36 cellular contexts compared by ENCODE assay signal in the genomic region with DNA sequence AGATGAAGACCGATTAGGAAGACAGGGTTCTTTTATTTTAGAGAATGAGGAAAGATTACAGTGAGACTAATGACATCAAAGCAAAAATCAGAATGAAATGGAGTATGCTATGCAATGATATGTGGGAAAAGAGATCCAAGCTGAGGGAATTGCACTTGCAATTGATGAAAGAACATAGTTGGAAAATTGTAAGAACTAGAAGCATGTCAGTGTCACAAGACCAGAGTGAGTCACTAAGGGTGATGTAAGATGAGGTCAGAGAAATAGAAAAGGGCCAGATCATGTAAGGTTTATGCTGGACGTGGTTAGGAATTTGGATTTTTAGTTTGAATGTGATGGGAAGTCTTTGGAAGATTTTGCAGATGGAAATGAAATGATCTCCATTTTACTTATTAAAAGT.
DNase-seq lines count a peak whose midpoint lies in the region; FAIRE-seq and TF ChIP-seq lines count a peak whose summit lies in the region.
"Had no signal": no experiment of that assay in that cellular context is flagged by ENCODE, and none has a peak within 500 bp of the region (broad histone marks: within the 10 kb centered on the region; RNA-seq: fewer than 3 reads in every experiment).

No MANE protein-coding gene starts in this region.

- H4K20me1 ChIP-seq in fibroblast of lung (ENCODE audit: control insufficient read depth, extremely low read depth, insufficient read depth, low read length) = no peaks in the 10 kb centered on the region
- H4K20me1 ChIP-seq in smooth muscle cell (ENCODE audit: low read depth) = no peaks in the 10 kb centered on the region

- in situ Hi-C loops in SK-MEL-5 (cut with HindIII; ENCODE audit: low pct_unique_long_range_greater_than_20kb, low sequenced_read_pairs) = no loop called here

- no peak for TF ChIP-seq POLR2A in H54 (IDR thresholded peaks at IDR 0.05; ENCODE audit: low read depth, low read length)

- no peaks in the 10 kb centered on the region for H3K79me2 ChIP-seq in fibroblast of lung (ENCODE audit: control insufficient read depth, insufficient read depth, low read length)
- no peaks in the 10 kb centered on the region for H3K79me2 ChIP-seq in smooth muscle cell (ENCODE audit: low read depth)

- no peaks in the 10 kb centered on the region for H3K27me3 ChIP-seq in fibroblast of lung (ENCODE audit: control insufficient read depth, insufficient read depth, low read length)
- H3K27me3 ChIP-seq in smooth muscle cell (ENCODE audit: low read depth) = no peaks in the 10 kb centered on the region
- H3K27me3 ChIP-seq: esophagus squamous epithelium, neural progenitor cell, right lobe of liver, thyroid gland had no signal

- no peaks in the 10 kb centered on the region for H3K4me1 ChIP-seq in fibroblast of lung (ENCODE audit: control insufficient read depth, extremely low read depth, insufficient read depth, low read length)
- H3K4me1 ChIP-seq in smooth muscle cell (ENCODE audit: low read depth) = no peaks in the 10 kb centered on the region
- H3K4me1 ChIP-seq: esophagus squamous epithelium, neural progenitor cell, right lobe of liver, thyroid gland had no signal

- H3K9ac ChIP-seq in fibroblast of lung (ENCODE audit: insufficient read depth, low read length) (no peak overlapping the region), smooth muscle cell (ENCODE audit: low read depth) (peak overlapping the region; percentile 54)
- H3K9ac ChIP-seq: neural progenitor cell had no signal

- no peaks in the 10 kb centered on the region for H3K36me3 ChIP-seq in fibroblast of lung (ENCODE audit: control insufficient read depth, insufficient read depth, low read length)
- no peaks in the 10 kb centered on the region for H3K36me3 ChIP-seq in smooth muscle cell (ENCODE audit: low read depth)
- H3K36me3 ChIP-seq: esophagus squamous epithelium, neural progenitor cell, right lobe of liver, thyroid gland had no signal

- H3K4me2 ChIP-seq in fibroblast of lung (ENCODE audit: extremely low read depth, insufficient read depth, low read length) (no peak overlapping the region), smooth muscle cell (no peak overlapping the region)
- H3K4me2 ChIP-seq: neural progenitor cell had no signal

- H3K9me3 ChIP-seq in fibroblast of lung (ENCODE audit: control insufficient read depth, insufficient read depth, low read depth, low read length) (no peaks in the 10 kb centered on the region), smooth muscle cell (replicated peaks; ENCODE audit: low read depth) (no peaks in the 10 kb centered on the region)
- H3K9me3 ChIP-seq: esophagus squamous epithelium, right lobe of liver, thyroid gland had no signal

- H2AFZ ChIP-seq in fibroblast of lung (ENCODE audit: low read length) (no peak overlapping the region), smooth muscle cell (ENCODE audit: low read depth) (peak overlapping the region; percentile 63)
- H2AFZ ChIP-seq: neural progenitor cell had no signal

- DNase-seq in DMS53 (lab: John Stamatoyannopoulos, UW) (peak; percentile 18), DMS53 treated with DMSO at 0.1 percent for 48 hours (lab: John Stamatoyannopoulos, UW; ENCODE audit: unreplicated experiment) (no peak), SK-MEL-5 (ENCODE audit: low read depth, low spot score) (peak; percentile 84), fibroblast of lung (ENCODE audit: low read depth in 2 of 2) (peak; percentile 6 to 63), smooth muscle cell (lab: John Stamatoyannopoulos, UW; ENCODE audit: unreplicated experiment) (no peak), endothelial cell (ENCODE audit: low spot score) (no peak), islet precursor cell (no peak), H54 (ENCODE audit: insufficient read length, low spot score) (no peak)
- DNase-seq: activated CD4-positive, alpha-beta T cell treated with anti-CD3 and anti-CD28 coated beads for 1 hour; activated CD8-positive, alpha-beta T cell treated with anti-CD3 and anti-CD28 coated beads for 36 hours; activated effector memory CD4-positive, alpha-beta T cell treated with anti-CD3 and anti-CD28 coated beads, Interleukin-2, amount 50 U/mL, for 16 hours; activated T-cell treated with anti-CD3 and anti-CD28 coated beads for 4 hours; AML-193; CD8-positive, alpha-beta T cell; DMS79; effector memory CD8-positive, alpha-beta T cell; esophagus squamous epithelium; HCEC 1CT; Karpas-422; kidney; NCI-H1092; NCI-H1930; NCI-H2227 treated with DMSO at 0.1 percent for 48 hours; posterior cingulate gyrus; right lobe of liver; stimulated activated CD4-positive, alpha-beta T cell treated with anti-CD3 and anti-CD28 coated beads, Interleukin-15, amount 100 ng/mL, for 24 hours; stimulated activated naive CD8-positive, alpha-beta T cell treated with anti-CD3 and anti-CD28 coated beads, Interleukin-15, amount 100 ng/mL, for 72 hours; T-cell; thyroid gland had no signal

- TF ChIP-seq CTCF in fibroblast of lung (conservative IDR thresholded peaks at IDR 0.05 in 1 of 2, IDR thresholded peaks at IDR 0.05 in 1 of 2; ENCODE audit: low read depth in 1 of 2, low read length in 2 of 2) = no peak
- TF ChIP-seq CTCF in smooth muscle cell (IDR thresholded peaks at IDR 0.05; ENCODE audit: borderline replicate concordance, insufficient read depth, poor library complexity, severe bottlenecking) = no peak
- TF ChIP-seq CTCF in endothelial cell (IDR thresholded peaks at IDR 0.05; ENCODE audit: unreplicated experiment) = no peak

- no peaks in the 10 kb centered on the region for H3K9me3 Mint-ChIP-seq in endothelial cell (ENCODE audit: unreplicated experiment)

- H3K4me1 Mint-ChIP-seq in endothelial cell (ENCODE audit: unreplicated experiment) = no peaks in the 10 kb centered on the region
- H3K4me1 Mint-ChIP-seq: brain; neural progenitor cell; stimulated activated naive CD8-positive, alpha-beta T cell treated with anti-CD3 and anti-CD28 coated beads, Interleukin-15, amount 100 ng/mL, for 72 hours; T-cell had no signal

- no peak for FAIRE-seq in H54 (lab: Jason Lieb, UNC)
- FAIRE-seq: colon, GM18507, kidney, TTC549 had no signal

- H3K4me3 ChIP-seq in fibroblast of lung (replicated peaks in 1 of 4; ENCODE audit: control extremely low read depth in 1 of 4, insufficient read depth in 1 of 4, low read depth in 3 of 4, low read length in 4 of 4) (no peak overlapping the region), smooth muscle cell (no peak overlapping the region)
- H3K4me3 ChIP-seq: esophagus squamous epithelium, lung, neural progenitor cell, right lobe of liver, thyroid gland had no signal

- H3K36me3 Mint-ChIP-seq in endothelial cell (ENCODE audit: low read depth, unreplicated experiment) = no peaks in the 10 kb centered on the region
- H3K36me3 Mint-ChIP-seq: brain; CD8-positive, alpha-beta T cell; neural progenitor cell had no signal

- H3K27ac Mint-ChIP-seq in endothelial cell (ENCODE audit: unreplicated experiment) = no peak overlapping the region
- H3K27ac Mint-ChIP-seq: activated CD8-positive, alpha-beta T cell treated with anti-CD3 and anti-CD28 coated beads for 36 hours; CD8-positive, alpha-beta T cell; effector memory CD8-positive, alpha-beta T cell; neural progenitor cell; stimulated activated naive CD8-positive, alpha-beta T cell treated with anti-CD3 and anti-CD28 coated beads, Interleukin-15, amount 100 ng/mL, for 72 hours; T-cell had no signal

- H3F3A ChIP-seq in smooth muscle cell (ENCODE audit: low read depth) = no peaks in the 10 kb centered on the region

- no peaks in the 10 kb centered on the region for H3K27me3 Mint-ChIP-seq in endothelial cell (ENCODE audit: unreplicated experiment)
- H3K27me3 Mint-ChIP-seq: activated CD8-positive, alpha-beta T cell treated with anti-CD3 and anti-CD28 coated beads for 36 hours; brain; effector memory CD8-positive, alpha-beta T cell; stimulated activated naive CD8-positive, alpha-beta T cell treated with anti-CD3 and anti-CD28 coated beads, Interleukin-15, amount 100 ng/mL, for 72 hours; T-cell had no signal

- 58% methylated on average over 2 of the region's 2 CpGs for WGBS in smooth muscle cell (ENCODE audit: low lambda C conversion rate)

- H3K27ac ChIP-seq in fibroblast of lung (ENCODE audit: insufficient read depth, low read length) (no peak overlapping the region), smooth muscle cell (ENCODE audit: low read depth) (peak overlapping the region; percentile 75)
- H3K27ac ChIP-seq: 22Rv1, esophagus squamous epithelium, neural progenitor cell, right lobe of liver, thyroid gland had no signal

- H3K4me3 Mint-ChIP-seq in endothelial cell (ENCODE audit: unreplicated experiment) = no peak overlapping the region
- H3K4me3 Mint-ChIP-seq: activated CD8-positive, alpha-beta T cell treated with anti-CD3 and anti-CD28 coated beads for 36 hours; brain; CD8-positive, alpha-beta T cell; effector memory CD8-positive, alpha-beta T cell; neural progenitor cell; stimulated activated naive CD8-positive, alpha-beta T cell treated with anti-CD3 and anti-CD28 coated beads, Interleukin-15, amount 100 ng/mL, for 72 hours; T-cell had no signal

Comparison
In these comparisons a context has a peak if more than half of its experiments do, and no peak if none do; other contexts are left out.
1. DNase-seq: peak in DMS53 (single experiment), SK-MEL-5 (single experiment) and fibroblast of lung (2 of 2); none in DMS53 treated with DMSO at 0.1 percent for 48 hours (single experiment), smooth muscle cell (single experiment), endothelial cell (single experiment), islet precursor cell (single experiment) and H54 (single experiment).